Comparison of ENCODE assay signal across 1 cellular context in the genomic region with DNA sequence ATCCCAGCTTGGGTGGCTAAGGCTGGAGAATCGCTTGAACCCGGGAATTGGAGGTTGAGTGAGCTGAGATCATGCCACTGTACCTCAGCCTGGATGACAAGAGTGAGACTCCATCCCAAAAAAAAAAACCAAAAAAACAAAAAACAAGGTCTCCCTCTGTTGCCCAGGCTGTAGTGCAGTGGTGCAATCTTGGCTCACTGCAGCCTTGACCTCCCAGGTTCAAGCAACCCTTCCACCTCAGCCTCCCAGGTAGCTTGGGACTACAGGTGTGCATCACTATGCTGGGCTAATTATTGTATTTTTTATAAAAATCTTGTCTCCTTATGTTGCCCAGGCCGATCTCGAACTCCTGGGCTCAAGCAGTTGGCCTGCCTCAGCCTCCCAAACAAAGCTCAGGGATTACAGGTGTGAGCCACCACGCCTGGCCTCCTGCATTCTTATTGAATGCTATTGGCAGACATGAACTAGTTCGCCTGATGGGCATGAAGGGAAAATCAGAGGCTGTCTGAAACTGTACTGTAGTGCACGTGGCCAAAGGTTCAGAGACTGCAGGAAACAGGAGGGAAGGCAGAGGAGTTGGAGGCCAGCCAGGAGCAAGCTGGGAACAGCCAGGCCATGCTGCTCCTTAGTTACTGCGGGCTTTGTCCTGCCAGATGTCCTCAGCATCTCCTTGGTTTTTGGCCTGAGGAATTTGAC.
TF ChIP-seq lines count a peak whose summit lies in the region.

No MANE protein-coding gene starts in this region.

TF ChIP-seq in HepG2, 621 proteins besides CTCF, POLR2A, EP300 and RAD21 (continued from another document and continues in another):
- TF ChIP-seq, protein P1, sequence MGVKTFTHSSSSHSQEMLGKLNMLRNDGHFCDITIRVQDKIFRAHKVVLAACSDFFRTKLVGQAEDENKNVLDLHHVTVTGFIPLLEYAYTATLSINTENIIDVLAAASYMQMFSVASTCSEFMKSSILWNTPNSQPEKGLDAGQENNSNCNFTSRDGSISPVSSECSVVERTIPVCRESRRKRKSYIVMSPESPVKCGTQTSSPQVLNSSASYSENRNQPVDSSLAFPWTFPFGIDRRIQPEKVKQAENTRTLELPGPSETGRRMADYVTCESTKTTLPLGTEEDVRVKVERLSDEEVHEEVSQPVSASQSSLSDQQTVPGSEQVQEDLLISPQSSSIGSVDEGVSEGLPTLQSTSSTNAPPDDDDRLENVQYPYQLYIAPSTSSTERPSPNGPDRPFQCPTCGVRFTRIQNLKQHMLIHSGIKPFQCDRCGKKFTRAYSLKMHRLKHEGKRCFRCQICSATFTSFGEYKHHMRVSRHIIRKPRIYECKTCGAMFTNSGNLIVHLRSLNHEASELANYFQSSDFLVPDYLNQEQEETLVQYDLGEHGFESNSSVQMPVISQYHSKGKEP (CRISPR knock-in tag; IDR thresholded peaks at IDR 0.05) = no peak
- TF ChIP-seq ZNF34 (CRISPR knock-in tag; IDR thresholded peaks at IDR 0.05; ENCODE audit: borderline replicate concordance) (no peak), ZNF570 (CRISPR knock-in tag; IDR thresholded peaks at IDR 0.05; ENCODE audit: borderline replicate concordance) (no peak), THAP8 (CRISPR knock-in tag; IDR thresholded peaks at IDR 0.05; ENCODE audit: borderline replicate concordance) (no peak), ZNF501 (CRISPR knock-in tag; IDR thresholded peaks at IDR 0.05) (peak; percentile 59), KDM2A (CRISPR knock-in tag; IDR thresholded peaks at IDR 0.05; ENCODE audit: borderline replicate concordance, low read depth) (peak; percentile 46; the same call in 1 of the 2 replicates), RBFOX2 (IDR thresholded peaks at IDR 0.05; ENCODE audit: low read depth, low read length) (no peak), FOXK2 (IDR thresholded peaks at IDR 0.05) (no peak), ZNF616 (CRISPR knock-in tag; IDR thresholded peaks at IDR 0.05; ENCODE audit: low read depth) (peak; percentile 75; the same call in 1 of the 2 replicates), SMAD1 (CRISPR knock-in tag; IDR thresholded peaks at IDR 0.05; ENCODE audit: borderline replicate concordance, low read depth) (no peak; the same call in 1 of the 2 replicates), KDM3A (CRISPR knock-in tag; IDR thresholded peaks at IDR 0.05; ENCODE audit: low read depth) (no peak), MEIS2 (CRISPR knock-in tag; IDR thresholded peaks at IDR 0.05) (peak; percentile 56; the same call in 1 of the 2 replicates), MIXL1 (CRISPR knock-in tag; IDR thresholded peaks at IDR 0.05) (peak; percentile 67; the same call in 1 of the 2 replicates), ZNF567 (CRISPR knock-in tag; IDR thresholded peaks at IDR 0.05; ENCODE audit: borderline replicate concordance) (no peak), YEATS4 (CRISPR knock-in tag; IDR thresholded peaks at IDR 0.05; ENCODE audit: borderline replicate concordance) (no peak), CEBPB (IDR thresholded peaks at IDR 0.05; ENCODE audit: borderline replicate concordance, low read depth, low read length) (no peak), ZNF768 (CRISPR knock-in tag; IDR thresholded peaks at IDR 0.05) (peak; percentile 97), ZNF20 (CRISPR knock-in tag; IDR thresholded peaks at IDR 0.05) (no peak), PHF20 (CRISPR knock-in tag; IDR thresholded peaks at IDR 0.05) (no peak), GRHL1 (CRISPR knock-in tag; conservative IDR thresholded peaks at IDR 0.05) (no peak), ZNF569 (CRISPR knock-in tag; IDR thresholded peaks at IDR 0.05; ENCODE audit: borderline replicate concordance) (no peak), ZNF652 (CRISPR knock-in tag; IDR thresholded peaks at IDR 0.05; ENCODE audit: borderline replicate concordance, low read depth) (no peak), MIER2 (CRISPR knock-in tag; IDR thresholded peaks at IDR 0.05) (0 out of 2 replicates have a peak, but pooled peaks have one; percentile 37), NR2F6 (IDR thresholded peaks at IDR 0.05) (no peak), NR2F6 (CRISPR knock-in tag; IDR thresholded peaks at IDR 0.05) (peak; percentile 59; the same call in 1 of the 2 replicates), HNRNPK (IDR thresholded peaks at IDR 0.05; ENCODE audit: low read depth, low read length, poor library complexity, severe bottlenecking) (no peak), ZNF30 (CRISPR knock-in tag; IDR thresholded peaks at IDR 0.05) (no peak), DMAP1 (CRISPR knock-in tag; IDR thresholded peaks at IDR 0.05) (peak; percentile 64), YEATS2 (CRISPR knock-in tag; IDR thresholded peaks at IDR 0.05; ENCODE audit: borderline replicate concordance) (peak; percentile 72; the same call in 1 of the 2 replicates), KLF16 (CRISPR knock-in tag; IDR thresholded peaks at IDR 0.05) (0 out of 4 replicates have a peak, but pooled peaks of 1 of the 2 experiments have one; percentile 52), ZNF350 (CRISPR knock-in tag; IDR thresholded peaks at IDR 0.05; ENCODE audit: borderline replicate concordance, low read depth) (no peak), PPARG (CRISPR knock-in tag; conservative IDR thresholded peaks at IDR 0.05) (peak; percentile 38; the same call in 1 of the 2 replicates), ZNF224 (CRISPR knock-in tag; IDR thresholded peaks at IDR 0.05) (no peak), ARHGAP35 (CRISPR knock-in tag; IDR thresholded peaks at IDR 0.05; ENCODE audit: borderline replicate concordance) (no peak), GATAD2A (CRISPR knock-in tag; IDR thresholded peaks at IDR 0.05) (peak; percentile 64; the same call in 1 of the 2 replicates), ZNF264 (CRISPR knock-in tag; IDR thresholded peaks at IDR 0.05) (no peak), ZNF232 (CRISPR knock-in tag; IDR thresholded peaks at IDR 0.05; ENCODE audit: borderline replicate concordance) (no peak; the same call in 1 of the 2 replicates), CENPT (CRISPR knock-in tag; IDR thresholded peaks at IDR 0.05; ENCODE audit: low read depth) (no peak), MBNL3 (CRISPR knock-in tag; conservative IDR thresholded peaks at IDR 0.05) (no peak), ZNF781 (CRISPR knock-in tag; IDR thresholded peaks at IDR 0.05; ENCODE audit: borderline replicate concordance, not compliant biosample characterization) (no peak), ZNF552 (CRISPR knock-in tag; IDR thresholded peaks at IDR 0.05; ENCODE audit: borderline replicate concordance) (peak; percentile 33; the same call in 1 of the 2 replicates), DPF2 (CRISPR knock-in tag; IDR thresholded peaks at IDR 0.05; ENCODE audit: borderline replicate concordance, low read depth) (no peak), NONO (IDR thresholded peaks at IDR 0.05) (no peak), NONO (CRISPR knock-in tag; conservative IDR thresholded peaks at IDR 0.05) (no peak), MTA3 (CRISPR knock-in tag; IDR thresholded peaks at IDR 0.05) (no peak), ZNF891 (CRISPR knock-in tag; IDR thresholded peaks at IDR 0.05) (no peak)
- TF ChIP-seq, protein P2, sequence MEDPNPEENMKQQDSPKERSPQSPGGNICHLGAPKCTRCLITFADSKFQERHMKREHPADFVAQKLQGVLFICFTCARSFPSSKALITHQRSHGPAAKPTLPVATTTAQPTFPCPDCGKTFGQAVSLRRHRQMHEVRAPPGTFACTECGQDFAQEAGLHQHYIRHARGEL (CRISPR knock-in tag; IDR thresholded peaks at IDR 0.05) = no peak
- TF ChIP-seq, protein P3, sequence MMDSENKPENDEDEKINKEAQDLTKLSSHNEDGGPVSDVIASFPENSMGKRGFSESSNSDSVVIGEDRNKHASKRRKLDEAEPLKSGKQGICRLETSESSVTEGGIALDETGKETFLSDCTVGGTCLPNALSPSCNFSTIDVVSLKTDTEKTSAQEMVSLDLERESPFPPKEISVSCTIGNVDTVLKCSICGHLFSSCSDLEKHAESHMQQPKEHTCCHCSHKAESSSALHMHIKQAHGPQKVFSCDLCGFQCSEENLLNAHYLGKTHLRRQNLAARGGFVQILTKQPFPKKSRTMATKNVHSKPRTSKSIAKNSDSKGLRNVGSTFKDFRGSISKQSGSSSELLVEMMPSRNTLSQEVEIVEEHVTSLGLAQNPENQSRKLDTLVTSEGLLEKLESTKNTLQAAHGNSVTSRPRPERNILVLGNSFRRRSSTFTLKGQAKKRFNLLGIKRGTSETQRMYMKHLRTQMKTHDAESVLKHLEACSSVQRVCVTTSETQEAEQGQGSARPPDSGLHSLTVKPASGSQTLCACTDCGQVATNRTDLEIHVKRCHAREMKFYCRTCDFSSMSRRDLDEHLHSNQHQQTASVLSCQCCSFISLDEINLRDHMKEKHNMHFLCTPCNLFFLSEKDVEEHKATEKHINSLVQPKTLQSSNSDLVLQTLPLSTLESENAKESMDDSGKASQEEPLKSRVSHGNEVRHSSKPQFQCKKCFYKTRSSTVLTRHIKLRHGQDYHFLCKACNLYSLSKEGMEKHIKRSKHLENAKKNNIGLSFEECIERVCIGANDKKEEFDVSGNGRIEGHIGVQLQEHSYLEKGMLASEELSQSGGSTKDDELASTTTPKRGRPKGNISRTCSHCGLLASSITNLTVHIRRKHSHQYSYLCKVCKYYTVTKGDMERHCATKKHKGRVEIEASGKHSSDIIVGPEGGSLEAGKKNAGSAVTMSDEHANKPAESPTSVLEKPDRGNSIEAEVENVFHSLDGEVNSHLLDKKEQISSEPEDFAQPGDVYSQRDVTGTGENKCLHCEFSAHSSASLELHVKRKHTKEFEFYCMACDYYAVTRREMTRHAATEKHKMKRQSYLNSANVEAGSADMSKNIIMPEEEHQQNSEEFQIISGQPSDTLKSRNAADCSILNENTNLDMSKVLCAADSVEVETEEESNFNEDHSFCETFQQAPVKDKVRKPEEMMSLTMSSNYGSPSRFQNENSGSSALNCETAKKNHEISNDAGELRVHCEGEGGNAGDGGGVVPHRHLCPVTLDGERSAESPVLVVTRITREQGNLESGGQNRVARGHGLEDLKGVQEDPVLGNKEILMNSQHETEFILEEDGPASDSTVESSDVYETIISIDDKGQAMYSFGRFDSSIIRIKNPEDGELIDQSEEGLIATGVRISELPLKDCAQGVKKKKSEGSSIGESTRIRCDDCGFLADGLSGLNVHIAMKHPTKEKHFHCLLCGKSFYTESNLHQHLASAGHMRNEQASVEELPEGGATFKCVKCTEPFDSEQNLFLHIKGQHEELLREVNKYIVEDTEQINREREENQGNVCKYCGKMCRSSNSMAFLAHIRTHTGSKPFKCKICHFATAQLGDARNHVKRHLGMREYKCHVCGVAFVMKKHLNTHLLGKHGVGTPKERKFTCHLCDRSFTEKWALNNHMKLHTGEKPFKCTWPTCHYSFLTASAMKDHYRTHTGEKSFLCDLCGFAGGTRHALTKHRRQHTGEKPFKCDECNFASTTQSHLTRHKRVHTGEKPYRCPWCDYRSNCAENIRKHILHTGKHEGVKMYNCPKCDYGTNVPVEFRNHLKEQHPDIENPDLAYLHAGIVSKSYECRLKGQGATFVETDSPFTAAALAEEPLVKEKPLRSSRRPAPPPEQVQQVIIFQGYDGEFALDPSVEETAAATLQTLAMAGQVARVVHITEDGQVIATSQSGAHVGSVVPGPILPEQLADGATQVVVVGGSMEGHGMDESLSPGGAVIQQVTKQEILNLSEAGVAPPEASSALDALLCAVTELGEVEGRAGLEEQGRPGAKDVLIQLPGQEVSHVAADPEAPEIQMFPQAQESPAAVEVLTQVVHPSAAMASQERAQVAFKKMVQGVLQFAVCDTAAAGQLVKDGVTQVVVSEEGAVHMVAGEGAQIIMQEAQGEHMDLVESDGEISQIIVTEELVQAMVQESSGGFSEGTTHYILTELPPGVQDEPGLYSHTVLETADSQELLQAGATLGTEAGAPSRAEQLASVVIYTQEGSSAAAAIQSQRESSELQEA (CRISPR knock-in tag; IDR thresholded peaks at IDR 0.05; ENCODE audit: not compliant biosample characterization) = peak; percentile 73
- TF ChIP-seq, protein P4, sequence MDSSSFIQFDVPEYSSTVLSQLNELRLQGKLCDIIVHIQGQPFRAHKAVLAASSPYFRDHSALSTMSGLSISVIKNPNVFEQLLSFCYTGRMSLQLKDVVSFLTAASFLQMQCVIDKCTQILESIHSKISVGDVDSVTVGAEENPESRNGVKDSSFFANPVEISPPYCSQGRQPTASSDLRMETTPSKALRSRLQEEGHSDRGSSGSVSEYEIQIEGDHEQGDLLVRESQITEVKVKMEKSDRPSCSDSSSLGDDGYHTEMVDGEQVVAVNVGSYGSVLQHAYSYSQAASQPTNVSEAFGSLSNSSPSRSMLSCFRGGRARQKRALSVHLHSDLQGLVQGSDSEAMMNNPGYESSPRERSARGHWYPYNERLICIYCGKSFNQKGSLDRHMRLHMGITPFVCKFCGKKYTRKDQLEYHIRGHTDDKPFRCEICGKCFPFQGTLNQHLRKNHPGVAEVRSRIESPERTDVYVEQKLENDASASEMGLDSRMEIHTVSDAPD (CRISPR knock-in tag; IDR thresholded peaks at IDR 0.05) = peak; percentile 34; the same call in 1 of the 2 replicates
- TF ChIP-seq, protein P5, sequence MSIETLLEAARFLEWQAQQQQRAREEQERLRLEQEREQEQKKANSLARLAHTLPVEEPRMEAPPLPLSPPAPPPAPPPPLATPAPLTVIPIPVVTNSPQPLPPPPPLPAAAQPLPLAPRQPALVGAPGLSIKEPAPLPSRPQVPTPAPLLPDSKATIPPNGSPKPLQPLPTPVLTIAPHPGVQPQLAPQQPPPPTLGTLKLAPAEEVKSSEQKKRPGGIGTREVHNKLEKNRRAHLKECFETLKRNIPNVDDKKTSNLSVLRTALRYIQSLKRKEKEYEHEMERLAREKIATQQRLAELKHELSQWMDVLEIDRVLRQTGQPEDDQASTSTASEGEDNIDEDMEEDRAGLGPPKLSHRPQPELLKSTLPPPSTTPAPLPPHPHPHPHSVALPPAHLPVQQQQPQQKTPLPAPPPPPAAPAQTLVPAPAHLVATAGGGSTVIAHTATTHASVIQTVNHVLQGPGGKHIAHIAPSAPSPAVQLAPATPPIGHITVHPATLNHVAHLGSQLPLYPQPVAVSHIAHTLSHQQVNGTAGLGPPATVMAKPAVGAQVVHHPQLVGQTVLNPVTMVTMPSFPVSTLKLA (IDR thresholded peaks at IDR 0.05) = no peak
